In the genomic region with DNA sequence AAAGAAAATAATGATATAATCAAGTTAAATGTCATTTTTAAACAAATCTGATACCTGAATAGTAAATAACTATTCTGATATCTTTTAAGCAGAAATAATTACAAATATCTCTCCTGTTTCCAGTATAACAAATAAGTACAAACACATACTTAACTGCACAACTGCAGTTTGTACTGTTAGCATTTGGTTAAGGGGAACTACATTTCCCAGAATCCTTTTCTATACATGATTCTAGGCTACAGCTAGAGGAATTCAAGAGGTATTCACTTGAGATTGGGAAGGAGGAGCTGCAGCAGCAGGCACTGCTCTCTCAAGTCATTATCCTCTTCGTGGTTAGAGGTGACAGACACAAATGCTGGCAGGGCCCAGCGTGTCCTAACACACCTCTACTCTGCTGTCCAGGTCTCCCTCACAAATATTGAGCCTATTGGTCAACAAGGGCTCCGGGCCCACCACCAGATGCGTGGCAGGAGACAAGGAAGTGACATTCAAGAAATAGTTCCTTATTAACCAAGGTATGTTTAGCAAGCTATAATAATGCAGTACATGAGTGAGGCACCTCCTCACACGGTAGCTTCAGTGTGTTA, we compare ENCODE assay signal across 8 cellular contexts.
DNase-seq lines count a peak whose midpoint lies in the region; ATAC-seq and TF ChIP-seq lines count a peak whose summit lies in the region.

No MANE protein-coding gene starts in this region.

- H3K9ac ChIP-seq in smooth muscle cell (ENCODE audit: low read depth): no peak overlapping the region

- no peaks in the 10 kb centered on the region for H4K20me1 ChIP-seq in smooth muscle cell (ENCODE audit: low read depth)

- H3K36me3 ChIP-seq in smooth muscle cell (ENCODE audit: low read depth) (no peaks in the 10 kb centered on the region), brain microvascular endothelial cell (replicated peaks) (no peaks in the 10 kb centered on the region)

- ATAC-seq in GM21447 (IDR thresholded peaks at IDR 0.05; ENCODE audit: unreplicated experiment): no peak

- H3K4me3 ChIP-seq in smooth muscle cell (no peak overlapping the region), brain microvascular endothelial cell (ENCODE audit: low read depth, low read length) (no peak overlapping the region)

- no peaks in the 10 kb centered on the region for H3K9me3 ChIP-seq in smooth muscle cell (replicated peaks; ENCODE audit: low read depth)

- H3K4me2 ChIP-seq in smooth muscle cell: peak overlapping the region; percentile 32

- peaks cover 19% of the 10 kb centered on the region for H3K4me1 ChIP-seq in smooth muscle cell (ENCODE audit: low read depth)

- no peak overlapping the region for H2AFZ ChIP-seq in smooth muscle cell (ENCODE audit: low read depth)

- H3K79me2 ChIP-seq in smooth muscle cell (ENCODE audit: low read depth): peaks cover 13% of the 10 kb centered on the region

- H3K27ac ChIP-seq in smooth muscle cell (ENCODE audit: low read depth): peak overlapping the region; percentile 8
- no peak overlapping the region for H3K27ac ChIP-seq in brain microvascular endothelial cell

- H3K27me3 ChIP-seq in smooth muscle cell (ENCODE audit: low read depth) (no peaks in the 10 kb centered on the region), brain microvascular endothelial cell (replicated peaks) (no peaks in the 10 kb centered on the region)

- DNase-seq in NOMO-1 treated with DMSO at 0.1 percent for 48 hours (lab: John Stamatoyannopoulos, UW; ENCODE audit: unreplicated experiment): peak; percentile 16
- DNase-seq in NOMO-1 treated with dmso at 0.1 percent for 144 hours (lab: John Stamatoyannopoulos, UW; ENCODE audit: unreplicated experiment): no peak
- peak; percentile 62 for DNase-seq in RPMI7951 (ENCODE audit: low read depth)
- DNase-seq in fibroblast of gingiva (ENCODE audit: low read depth): peak; percentile 49
- no peak for DNase-seq in smooth muscle cell (lab: John Stamatoyannopoulos, UW; ENCODE audit: unreplicated experiment)
- DNase-seq in brain microvascular endothelial cell: no peak
- DNase-seq in stimulated activated CD4-positive, alpha-beta T cell treated with anti-CD3 and anti-CD28 coated beads, Interleukin-15, amount 100 ng/mL, for 24 hours: no peak

- TF ChIP-seq CTCF in smooth muscle cell (IDR thresholded peaks at IDR 0.05; ENCODE audit: borderline replicate concordance, insufficient read depth, poor library complexity, severe bottlenecking) (no peak), brain microvascular endothelial cell (IDR thresholded peaks at IDR 0.05; ENCODE audit: low read depth, low read length, missing control alignments) (no peak)

- 70% methylated on average over 5 of the region's 5 CpGs for WGBS in smooth muscle cell (ENCODE audit: low lambda C conversion rate)

- H3F3A ChIP-seq in smooth muscle cell (ENCODE audit: low read depth): peaks cover 3% of the 10 kb centered on the region

- in situ Hi-C loops in brain microvascular endothelial cell (cut with HindIII; ENCODE audit: low pct_ligation_motif_present, low sequenced_read_pairs): no loop called here

Comparison
In these comparisons a context has a peak if more than half of its experiments do, and no peak if none do; other contexts are left out.
1. DNase-seq: peak in NOMO-1 treated with DMSO at 0.1 percent for 48 hours (single experiment), RPMI7951 (single experiment) and fibroblast of gingiva (single experiment); none in NOMO-1 treated with dmso at 0.1 percent for 144 hours (single experiment), smooth muscle cell (single experiment), brain microvascular endothelial cell (single experiment) and stimulated activated CD4-positive, alpha-beta T cell treated with anti-CD3 and anti-CD28 coated beads, Interleukin-15, amount 100 ng/mL, for 24 hours (single experiment).